In genomic region chr2:39435974-39436591, GRCh38 we compare ENCODE assay signal across 8 cellular contexts. TPM values are rescaled to one million over a fixed set of nuclear protein-coding genes. Genes with fewer than 3 reads are reported as not detected.
DNase-seq lines count a peak whose midpoint lies in the region; FAIRE-seq and TF ChIP-seq lines count a peak whose summit lies in the region.

No MANE protein-coding gene starts in this region.

- H3K4me3 ChIP-seq in Jurkat, Clone E6-1 (ENCODE audit: low read length) = peak overlapping the region; percentile 69
- H3K4me3 ChIP-seq in astrocyte (ENCODE audit: insufficient read depth, low read depth, low read length) (peak overlapping the region; percentile 90), iPS DF 6.9 (ENCODE audit: low read length) (peak overlapping the region; percentile 69), skeletal muscle cell (ENCODE audit: low read depth, low read length) (peak overlapping the region; percentile 94)

- peaks cover 39% of the 10 kb centered on the region for H3K4me1 ChIP-seq in astrocyte (ENCODE audit: insufficient read depth, low read length)
- peaks cover 6% of the 10 kb centered on the region for H3K4me1 ChIP-seq in iPS DF 6.9 (ENCODE audit: control insufficient read depth, insufficient read depth, low read length)

- peaks cover 49% of the 10 kb centered on the region for H3K4me1 Mint-ChIP-seq in astrocyte (ENCODE audit: low read depth, unreplicated experiment)

- peak; percentile 27 for DNase-seq in NCI-H1092 treated with DMSO at 0.1 percent for 48 hours (lab: John Stamatoyannopoulos, UW)
- no peak for DNase-seq in NCI-H1092 (lab: John Stamatoyannopoulos, UW)
- DNase-seq in Jurkat, Clone E6-1 (ENCODE audit: low read depth, low spot score) = no peak
- peak; percentile 78 for DNase-seq in astrocyte (ENCODE audit: low read depth)
- DNase-seq in iPS DF 6.9 (ENCODE audit: low read depth, low spot score) = no peak
- DNase-seq in skeletal muscle cell (ENCODE audit: low read depth) = no peak
- no peak for DNase-seq in inferior parietal cortex (ENCODE audit: extremely low spot score)
- DNase-seq in islet precursor cell = no peak

- TF ChIP-seq CTCF in astrocyte (IDR thresholded peaks at IDR 0.05; ENCODE audit: insufficient read depth, low read depth, low read length) = no peak

- no peaks in the 10 kb centered on the region for H3K9me3 Mint-ChIP-seq in astrocyte (ENCODE audit: unreplicated experiment)

- H3K36me3 Mint-ChIP-seq in astrocyte (ENCODE audit: low read depth, unreplicated experiment) = no peaks in the 10 kb centered on the region

- no CpG with 5 or more reads among the region's 16 CpGs for WGBS in iPS DF 6.9 (ENCODE audit: insufficient coverage, insufficient read length)

- peak overlapping the region; percentile 95 for H3K4me3 Mint-ChIP-seq in astrocyte (ENCODE audit: unreplicated experiment)

- H3K27me3 Mint-ChIP-seq in astrocyte (ENCODE audit: low read depth, unreplicated experiment) = no peaks in the 10 kb centered on the region

- H3K27ac ChIP-seq in astrocyte (ENCODE audit: low read depth, low read length) = peak overlapping the region; percentile 81
- no peak overlapping the region for H3K27ac ChIP-seq in iPS DF 6.9 (ENCODE audit: low read length)

- H3K79me2 ChIP-seq in astrocyte (ENCODE audit: insufficient read depth, low read length) = peaks cover 70% of the 10 kb centered on the region

- H3K4me2 ChIP-seq in astrocyte (ENCODE audit: low read length) = peak overlapping the region; percentile 93

- H3K27me3 ChIP-seq in astrocyte (ENCODE audit: insufficient read depth, low read length) (no peaks in the 10 kb centered on the region), iPS DF 6.9 (ENCODE audit: control insufficient read depth, insufficient read depth, low read length) (no peaks in the 10 kb centered on the region)

- H2AFZ ChIP-seq in astrocyte (ENCODE audit: low read depth, low read length) = peak overlapping the region; percentile 35

- FAIRE-seq in astrocyte (lab: Jason Lieb, UNC) = no peak

- H3K27ac Mint-ChIP-seq in astrocyte (ENCODE audit: unreplicated experiment) = peak overlapping the region; percentile 96

- H3K9me3 ChIP-seq in astrocyte (ENCODE audit: insufficient read depth, low read depth, low read length) (no peaks in the 10 kb centered on the region), iPS DF 6.9 (ENCODE audit: control insufficient read depth, insufficient read depth, low read length) (no peaks in the 10 kb centered on the region)

- H4K20me1 ChIP-seq in astrocyte (ENCODE audit: insufficient read depth, low read length) = peaks cover 52% of the 10 kb centered on the region

- no peaks in the 10 kb centered on the region for H3K36me3 ChIP-seq in astrocyte (ENCODE audit: insufficient read depth, low read length)
- no peaks in the 10 kb centered on the region for H3K36me3 ChIP-seq in iPS DF 6.9 (ENCODE audit: control insufficient read depth, insufficient read depth, low read length)

- H3K9ac ChIP-seq in astrocyte (ENCODE audit: low read length) = peak overlapping the region; percentile 89

RNA-seq across cellular contexts. Expression of gene MAP4K3, which starts 1.0 kb away (rescaled TPM):
- 3.8 TPM for polyA plus RNA-seq in Jurkat, Clone E6-1 (2012; ENCODE audit: insufficient read depth, insufficient read length)
- 49.3 and 58.1 TPM in 2 replicates for total RNA-seq in astrocyte

Comparison
In these comparisons a context has a peak if more than half of its experiments do, and no peak if none do; other contexts are left out.
1. DNase-seq: peak in NCI-H1092 treated with DMSO at 0.1 percent for 48 hours (single experiment) and astrocyte (single experiment); none in NCI-H1092 (single experiment), Jurkat, Clone E6-1 (single experiment), iPS DF 6.9 (single experiment), skeletal muscle cell (single experiment), inferior parietal cortex (single experiment) and islet precursor cell (single experiment).
2. Peak in every context shown above with its lines, with median percentiles within 50 percentile points of each other: H3K4me3 ChIP-seq.